ENCODE assay signal across 1 cellular context in the genomic region with DNA sequence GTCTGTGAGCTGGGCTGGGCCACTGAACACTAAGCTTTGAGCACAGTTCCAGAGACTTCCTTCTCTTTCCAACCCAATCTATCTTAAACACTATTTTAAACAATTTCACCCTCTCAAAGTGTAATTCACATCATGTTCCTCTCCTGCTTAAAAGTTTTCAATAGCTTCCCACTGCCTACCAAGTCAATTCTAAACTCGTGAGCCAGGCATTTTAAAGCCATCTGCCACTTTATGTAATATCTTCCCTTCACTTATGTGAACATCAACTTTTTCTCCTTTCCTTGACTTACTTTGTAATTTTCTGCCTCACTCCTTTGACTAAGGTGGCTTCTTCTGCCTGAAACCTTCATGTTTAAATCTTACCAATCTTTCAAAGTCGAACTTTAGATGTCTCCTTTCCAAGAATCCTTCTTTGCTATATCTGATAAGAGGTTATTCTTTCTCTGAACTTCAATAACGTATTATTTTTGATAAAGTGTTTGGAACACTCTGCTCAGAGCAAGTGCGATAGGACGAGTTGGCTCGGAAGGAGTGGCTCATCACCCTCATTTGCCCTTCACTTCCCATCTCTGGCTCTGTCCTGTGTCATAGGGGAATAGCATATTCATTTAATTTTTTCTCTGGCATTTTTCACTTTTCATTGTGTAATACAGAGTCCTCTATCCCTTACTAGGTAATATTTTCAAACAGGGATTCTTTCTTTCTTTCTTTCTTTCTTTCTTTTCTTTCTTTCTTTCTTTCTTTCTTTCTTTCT.
TF ChIP-seq lines count a peak whose summit lies in the region.

No MANE protein-coding gene starts in this region.

TF ChIP-seq in H1, 55 proteins besides CTCF, POLR2A, EP300 and RAD21:
- TF ChIP-seq YY1 (IDR thresholded peaks at IDR 0.05; ENCODE audit: low read depth, low read length) (no peak), ZNF274 (IDR thresholded peaks at IDR 0.05; ENCODE audit: borderline replicate concordance, extremely low read depth, low read length) (no peak), NRF1 (IDR thresholded peaks at IDR 0.05; ENCODE audit: low read depth, low read length) (no peak), CBX8 (IDR thresholded peaks at IDR 0.05; ENCODE audit: borderline replicate concordance, low read depth, low read length) (no peak), EZH2 (IDR thresholded peaks at IDR 0.05; ENCODE audit: low read depth, low read length, severe bottlenecking) (no peak), TAF7 (optimal IDR thresholded peaks at IDR 0.05; ENCODE audit: borderline replicate concordance, low read depth, low read length) (no peak)
- TF ChIP-seq, protein P1, sequence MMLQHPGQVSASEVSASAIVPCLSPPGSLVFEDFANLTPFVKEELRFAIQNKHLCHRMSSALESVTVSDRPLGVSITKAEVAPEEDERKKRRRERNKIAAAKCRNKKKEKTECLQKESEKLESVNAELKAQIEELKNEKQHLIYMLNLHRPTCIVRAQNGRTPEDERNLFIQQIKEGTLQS (IDR thresholded peaks at IDR 0.05; ENCODE audit: insufficient read depth, low read depth, low read length): no peak
TF ChIP-seq in H1: peak in this region for 0.
